In genomic region chr6:7529141-7529540, GRCh38 we compare ENCODE assay signal across 13 cellular contexts.
"Had no signal": no experiment of that assay in that cellular context is flagged by ENCODE, and none has a peak within 500 bp of the region (broad histone marks: within the 10 kb centered on the region; RNA-seq: fewer than 3 reads in every experiment).

No MANE protein-coding gene starts in this region.

- H3K36me3 Mint-ChIP-seq: stimulated activated memory B cell treated with anti-CD40 and anti-IgM and Interleukin-4, amounts not matched to agents 10 μg/mL and 1 μg/mL and 100 μg/mL, for 72 hours had no signal

- H3K27ac ChIP-seq: hepatocyte, pancreas, VCaP had no signal

- H3K9me3 Mint-ChIP-seq: activated T-helper 17 cell treated with anti-CD3 and anti-CD28 coated beads, Interleukin-2, amount 50 U/mL, for 72 hours; endodermal cell; neural crest cell; stimulated activated memory B cell treated with anti-CD40 and anti-IgM and Interleukin-4, amounts not matched to agents 10 μg/mL and 1 μg/mL and 100 μg/mL, for 72 hours had no signal

- H3K4me1 Mint-ChIP-seq: activated T-helper 17 cell treated with anti-CD3 and anti-CD28 coated beads, Interleukin-2, amount 50 U/mL, for 72 hours; stimulated activated memory B cell treated with anti-CD40 and anti-IgM and Interleukin-4, amounts not matched to agents 10 μg/mL and 1 μg/mL and 100 μg/mL, for 72 hours had no signal

- H3K4me3 ChIP-seq: hepatocyte, pancreas had no signal

- H3K36me3 ChIP-seq: pancreas had no signal

- H2AFZ ChIP-seq: hepatocyte had no signal

- H3K79me2 ChIP-seq: hepatocyte had no signal

- H3K27ac Mint-ChIP-seq: activated T-helper 17 cell treated with anti-CD3 and anti-CD28 coated beads, Interleukin-2, amount 50 U/mL, for 72 hours; endodermal cell; stimulated activated memory B cell treated with anti-CD40 and anti-IgM and Interleukin-4, amounts not matched to agents 10 μg/mL and 1 μg/mL and 100 μg/mL, for 72 hours had no signal

- H3K4me3 Mint-ChIP-seq: activated T-helper 17 cell treated with anti-CD3 and anti-CD28 coated beads, Interleukin-2, amount 50 U/mL, for 72 hours; endodermal cell; neural crest cell; stimulated activated memory B cell treated with anti-CD40 and anti-IgM and Interleukin-4, amounts not matched to agents 10 μg/mL and 1 μg/mL and 100 μg/mL, for 72 hours had no signal

- H3K9me3 ChIP-seq: pancreas had no signal

- H3K27me3 ChIP-seq: hepatocyte, pancreas had no signal

- DNase-seq: activated CD4-positive, alpha-beta T cell treated with anti-CD3 and anti-CD28 coated beads, Interleukin-2, amount 50 U/mL, for 48 hours; activated naive CD4-positive, alpha-beta T cell treated with Interleukin-2 at 50 U/mL for 16 hours; aorta; endodermal cell; left ventricle myocardium superior; mesenchymal stem cell; pancreas; stimulated activated CD4-positive, alpha-beta T cell treated with anti-CD3 and anti-CD28 coated beads, Interleukin-2, amount 100 ng/mL, for 48 hours had no signal
